Comparison of ENCODE assay signal across 8 cellular contexts in the genomic region with DNA sequence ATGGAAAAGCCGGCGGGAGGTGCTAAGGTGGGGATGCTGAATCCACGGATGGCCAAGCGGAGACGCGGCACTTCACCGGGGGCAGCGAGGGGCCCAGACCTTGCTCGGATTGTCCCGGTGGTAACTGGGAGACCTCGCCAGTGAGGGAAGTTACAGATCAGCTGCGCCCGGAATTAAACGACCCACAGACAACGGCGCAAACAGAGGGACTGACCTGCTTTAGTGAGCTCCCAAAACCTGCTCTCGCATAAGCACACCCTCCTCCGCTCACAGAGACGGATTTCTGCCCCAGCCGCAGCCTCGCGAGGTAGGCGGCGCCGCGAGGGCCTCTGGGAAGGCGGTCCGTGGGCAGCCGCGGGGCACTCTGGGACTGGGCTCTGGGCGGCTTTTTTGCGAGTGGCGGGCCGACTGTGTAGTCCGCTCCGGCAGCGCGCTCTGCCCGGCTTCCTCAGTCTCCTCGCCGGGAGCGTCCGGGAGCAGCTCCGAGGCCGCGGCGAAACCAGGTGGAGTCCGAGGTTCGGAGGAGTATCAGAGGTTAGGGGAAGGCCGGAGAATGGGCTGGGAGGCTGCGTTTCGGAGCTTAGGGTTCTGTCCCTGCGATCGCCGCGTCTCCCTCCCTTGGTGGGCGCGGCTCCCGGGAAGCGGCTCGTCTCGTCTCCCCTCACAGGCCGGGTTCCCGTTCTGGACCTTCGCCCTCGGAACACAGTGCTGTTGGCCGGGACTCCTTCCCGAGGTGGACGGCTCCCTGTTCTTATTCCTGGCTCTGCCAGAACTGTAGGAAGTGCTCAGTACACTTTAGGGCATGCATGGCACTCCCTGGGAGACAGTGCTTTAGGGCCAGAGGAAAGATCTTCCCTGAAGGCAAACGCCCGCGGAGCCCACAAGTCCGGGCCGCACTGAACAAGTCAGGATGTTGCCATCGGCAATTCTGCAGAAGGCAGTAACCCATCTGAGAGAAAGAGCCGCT. TPM values are rescaled to one million over a fixed set of nuclear protein-coding genes. Genes with fewer than 3 reads are reported as not detected.
DNase-seq lines count a peak whose midpoint lies in the region; ATAC-seq and TF ChIP-seq lines count a peak whose summit lies in the region.

EXO5 (plus strand) TSS at position 393 of the 967 bp plus-strand sequence. CDS start 5,778 bp downstream, outside the sequence.

- peak within 1 kb of the TSS; percentile 2 for H3K27ac ChIP-seq in suprapubic skin

- no peak for TF ChIP-seq CTCF in suprapubic skin (IDR thresholded peaks at IDR 0.05)

- TF ChIP-seq EP300 in suprapubic skin (IDR thresholded peaks at IDR 0.05): no peak

- no peaks in the 10 kb centered on the region for H3K9me3 ChIP-seq in suprapubic skin

- no peak for TF ChIP-seq POLR2A in suprapubic skin (IDR thresholded peaks at IDR 0.05)

- no peaks in the 10 kb centered on the region for H3K27me3 ChIP-seq in suprapubic skin

- 0% methylated on average over 25 of the region's 76 CpGs for WGBS in suprapubic skin

- no peaks in the 10 kb centered on the region for H3K36me3 ChIP-seq in suprapubic skin

- DNase-seq in DMS153 treated with DMSO at 0.1 percent for 48 hours (lab: John Stamatoyannopoulos, UW; ENCODE audit: unreplicated experiment) (peak; percentile 95), M059J (ENCODE audit: low read depth) (peak; percentile 80), SKM-1 (lab: John Stamatoyannopoulos, UW; ENCODE audit: unreplicated experiment) (peak; percentile 57), globus pallidus (ENCODE audit: low spot score) (peak; percentile 56), occipital lobe (lab: John Stamatoyannopoulos, UW) (peak; percentile 71), suprapubic skin (ENCODE audit: low spot score in 2 of 2) (peak; percentile 74 to 89)
- peak; percentile 86 for DNase-seq in activated naive CD4-positive, alpha-beta T cell treated with anti-CD3 and anti-CD28 coated beads, Interleukin-2, amount 50 U/mL, for 16 hours

- H3K4me1 ChIP-seq in suprapubic skin: peaks cover 9% of the 10 kb centered on the region

- peak; percentile 87 for ATAC-seq in GM21786 (IDR thresholded peaks at IDR 0.05; ENCODE audit: unreplicated experiment)

- H3K4me3 ChIP-seq in suprapubic skin: peak within 1 kb of the TSS; percentile 57

RNA-seq across cellular contexts. Expression of gene EXO5, which starts in this region (rescaled TPM):
- 13.8 and 15.9 TPM in 2 replicates for total RNA-seq in M059J (2014; rRNA removed; shearing (Covaris generic))
- 19.2 TPM for total RNA-seq in occipital lobe
- total RNA-seq in suprapubic skin: 1 to 10 TPM; 2.2 to 6.3 (median 6.0) TPM

Comparison
In these comparisons a context has a peak if more than half of its experiments do, and no peak if none do; other contexts are left out.
1. Peak in every context shown above with its lines: DNase-seq, ATAC-seq, H3K4me3 ChIP-seq and H3K27ac ChIP-seq.